1 cellular context compared by ENCODE assay signal in genomic region chr7:16740996-16741395, GRCh38.
A peak's percentile ranks its signal among the peaks of the same experiment; 100 is the strongest.
TF ChIP-seq lines count a peak whose summit lies in the region.

No MANE protein-coding gene starts in this region.

TF ChIP-seq in K562, 482 proteins besides CTCF, POLR2A, EP300 and RAD21 (continued from another document):
- TF ChIP-seq ZNF395 (CRISPR knock-in tag; IDR thresholded peaks at IDR 0.05) (peak; percentile 55; the same call in 1 of the 2 replicates), SLC30A9 (CRISPR knock-in tag; IDR thresholded peaks at IDR 0.05) (no peak)
